13 cellular contexts compared by ENCODE assay signal in genomic region chr5:5330723-5331530, GRCh38.
"Had no signal": no experiment of that assay in that cellular context is flagged by ENCODE, and none has a peak within 500 bp of the region (broad histone marks: within the 10 kb centered on the region; RNA-seq: fewer than 3 reads in every experiment).

No MANE protein-coding gene starts in this region.

- H3K4me1 Mint-ChIP-seq: activated CD4-positive, alpha-beta memory T cell treated with anti-CD3 and anti-CD28 coated beads, Interleukin-2, amount 10 ng/mL, durations not matched to agents 7 days and 5 days; activated CD4-positive, alpha-beta T cell treated with anti-CD3 and anti-CD28 coated beads for 36 hours had no signal

- H3K36me3 ChIP-seq: gastroesophageal sphincter, ovary, tibial artery, WERI-Rb-1 had no signal

- ATAC-seq: activated CD4-positive, alpha-beta T cell treated with anti-CD3 and anti-CD28 coated beads for 36 hours; activated T-cell treated with anti-CD3 and anti-CD28 coated beads, Interleukin-2, amount 50 U/mL, for 72 hours; gastroesophageal sphincter; left cardiac atrium had no signal

- H3K27me3 Mint-ChIP-seq: activated CD4-positive, alpha-beta memory T cell treated with anti-CD3 and anti-CD28 coated beads, Interleukin-2, amount 10 ng/mL, durations not matched to agents 7 days and 5 days had no signal

- H3K4me3 ChIP-seq: gastroesophageal sphincter, ovary, tibial artery had no signal

- H3K4me1 ChIP-seq: gastroesophageal sphincter had no signal

- H3K27ac ChIP-seq: gastroesophageal sphincter, ovary, tibial artery, WERI-Rb-1 had no signal

- H3K4me3 Mint-ChIP-seq: activated CD4-positive, alpha-beta memory T cell treated with anti-CD3 and anti-CD28 coated beads, Interleukin-2, amount 10 ng/mL, durations not matched to agents 7 days and 5 days; activated CD4-positive, alpha-beta T cell treated with anti-CD3 and anti-CD28 coated beads for 36 hours; activated T-cell treated with anti-CD3 and anti-CD28 coated beads, Interleukin-2, amount 50 U/mL, for 72 hours; nephron progenitor cell had no signal

- H3K27me3 ChIP-seq: gastroesophageal sphincter, ovary, tibial artery had no signal

- H3K9me3 ChIP-seq: gastroesophageal sphincter, ovary, tibial artery had no signal

- DNase-seq: activated CD4-positive, alpha-beta memory T cell treated with anti-CD3 and anti-CD28 coated beads, Interleukin-2, amount 10 ng/mL, durations not matched to agents 7 days and 5 days; activated CD4-positive, alpha-beta T cell treated with anti-CD3 and anti-CD28 coated beads for 36 hours; activated CD8-positive, alpha-beta memory T cell treated with anti-CD3 and anti-CD28 coated beads, Interleukin-2, amount 50 U/mL, for 4 hours; activated gamma-delta T cell treated with Interleukin-2 at 50 U/mL for 16 hours; activated T-cell treated with anti-CD3 and anti-CD28 coated beads, Interleukin-2, amount 50 U/mL, for 72 hours; aorta; left cardiac atrium; nephron progenitor cell; ovary; T-helper 1 cell; tibial artery; WERI-Rb-1 had no signal

- H3K27ac Mint-ChIP-seq: activated CD4-positive, alpha-beta memory T cell treated with anti-CD3 and anti-CD28 coated beads, Interleukin-2, amount 10 ng/mL, durations not matched to agents 7 days and 5 days; activated CD4-positive, alpha-beta T cell treated with anti-CD3 and anti-CD28 coated beads for 36 hours; activated T-cell treated with anti-CD3 and anti-CD28 coated beads, Interleukin-2, amount 50 U/mL, for 72 hours; nephron progenitor cell had no signal

- H3K9me3 Mint-ChIP-seq: nephron progenitor cell had no signal
